2 cellular contexts compared by ENCODE assay signal in genomic region chr13:100532090-100532766, GRCh38.
TF ChIP-seq lines count a peak whose summit lies in the region.

No MANE protein-coding gene starts in this region.

TF ChIP-seq in K562, 482 proteins besides CTCF, POLR2A, EP300 and RAD21:
- TF ChIP-seq PRPF4 (IDR thresholded peaks at IDR 0.05; ENCODE audit: insufficient read depth, low read depth, low read length, poor library complexity, severe bottlenecking) (no peak), ZNF316 (IDR thresholded peaks at IDR 0.05) (no peak), POLR2G (IDR thresholded peaks at IDR 0.05; ENCODE audit: low read depth, low read length) (peak; percentile 39; the same call in 1 of the 2 replicates), YBX1 (IDR thresholded peaks at IDR 0.05) (no peak)

TF ChIP-seq in HepG2, 621 proteins besides CTCF, POLR2A, EP300 and RAD21:
- no peak for TF ChIP-seq SP4 (CRISPR knock-in tag; IDR thresholded peaks at IDR 0.05)
- TF ChIP-seq ZNF768 (CRISPR knock-in tag; IDR thresholded peaks at IDR 0.05): 0 out of 2 replicates have a peak, but pooled peaks have one; percentile 12
- TF ChIP-seq AGO2 (optimal IDR thresholded peaks at IDR 0.05; ENCODE audit: low read depth, low read length): peak; percentile 61
- TF ChIP-seq PPARG (CRISPR knock-in tag; conservative IDR thresholded peaks at IDR 0.05): no peak
- no peak for TF ChIP-seq BCLAF1 (IDR thresholded peaks at IDR 0.05)
